ENCODE assay signal across 8 cellular contexts in the genomic region with DNA sequence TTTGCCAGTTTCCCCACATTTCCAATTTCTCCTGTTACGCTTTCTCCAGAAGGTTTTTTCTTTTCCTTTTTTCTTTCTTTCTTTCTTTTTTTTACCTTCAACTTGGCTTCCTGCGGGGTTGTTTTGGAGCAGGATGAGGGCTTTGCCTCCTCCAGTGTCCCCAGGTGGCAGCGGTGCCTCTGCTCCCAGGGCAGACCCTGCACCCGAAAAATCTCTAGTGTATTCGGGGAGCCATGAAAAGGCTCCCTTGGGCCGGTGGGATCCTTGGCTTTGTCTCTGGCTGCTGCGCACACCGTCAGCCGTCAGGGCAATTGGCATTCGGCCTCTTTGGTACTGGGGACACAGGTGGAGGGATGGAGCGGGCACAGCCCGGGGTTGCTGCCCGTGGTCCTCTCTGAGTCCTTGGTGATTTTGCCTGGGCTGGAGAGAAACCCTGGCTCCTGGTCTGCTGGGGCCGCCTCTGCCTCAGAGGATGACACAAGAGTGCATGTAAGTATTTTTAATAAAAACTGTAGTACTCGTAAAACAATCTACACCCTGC. TPM values are rescaled to one million over a fixed set of nuclear protein-coding genes. Genes with fewer than 3 reads are reported as not detected.
DNase-seq lines count a peak whose midpoint lies in the region; ATAC-seq, FAIRE-seq and TF ChIP-seq lines count a peak whose summit lies in the region.

No MANE protein-coding gene starts in this region.

- TF ChIP-seq POLR2A in GM12891 (IDR thresholded peaks at IDR 0.05; ENCODE audit: low read depth, low read length) = no peak

- H3K4me3 Mint-ChIP-seq in Calu3 (ENCODE audit: low read depth, unreplicated experiment) = peak overlapping the region; percentile 83
- peak overlapping the region; percentile 86 for H3K4me3 Mint-ChIP-seq in endothelial cell (ENCODE audit: unreplicated experiment)
- peak overlapping the region; percentile 79 for H3K4me3 Mint-ChIP-seq in osteocyte (ENCODE audit: unreplicated experiment)

- CTCF ChIA-PET in Calu3 (lab: Charles Lee) = interaction anchor here (0.6 to 1.1 kb wide), 2 partner anchors 51 to 666 kb away, joined by 3 read pairs; no protein-coding TSS in a partner anchor

- no peak for ATAC-seq in HG03565 (IDR thresholded peaks at IDR 0.05; ENCODE audit: unreplicated experiment)

- intact Hi-C loops in Calu3 (cut with micrococcal nuclease; ENCODE audit: unreplicated experiment) = no loop called here

- H3K36me3 Mint-ChIP-seq in Calu3 (ENCODE audit: insufficient read depth, unreplicated experiment) (peaks cover 15% of the 10 kb centered on the region), endothelial cell (ENCODE audit: low read depth, unreplicated experiment) (no peaks in the 10 kb centered on the region), osteocyte (ENCODE audit: unreplicated experiment) (no peaks in the 10 kb centered on the region)

- FAIRE-seq in GM12891 (lab: Jason Lieb, UNC) = no peak

- H3K4me1 Mint-ChIP-seq in Calu3 (ENCODE audit: low read depth, unreplicated experiment) = peaks cover 32% of the 10 kb centered on the region
- H3K4me1 Mint-ChIP-seq in endothelial cell (ENCODE audit: unreplicated experiment) = peaks cover 3% of the 10 kb centered on the region
- peaks cover 22% of the 10 kb centered on the region for H3K4me1 Mint-ChIP-seq in osteocyte (ENCODE audit: unreplicated experiment)

- BruUV-seq in Calu3 (replicated peaks; lab: Mats Ljungman, UMichigan) = no TSS peak

- no peak overlapping the region for H3K27ac Mint-ChIP-seq in Calu3 (ENCODE audit: unreplicated experiment)
- H3K27ac Mint-ChIP-seq in endothelial cell (ENCODE audit: unreplicated experiment) = peak overlapping the region; percentile 52
- peak overlapping the region; percentile 45 for H3K27ac Mint-ChIP-seq in osteocyte (ENCODE audit: unreplicated experiment)

- H3K27me3 Mint-ChIP-seq in Calu3 (ENCODE audit: unreplicated experiment) = peaks cover 58% of the 10 kb centered on the region
- peaks cover 12% of the 10 kb centered on the region for H3K27me3 Mint-ChIP-seq in endothelial cell (ENCODE audit: unreplicated experiment)
- H3K27me3 Mint-ChIP-seq in osteocyte (ENCODE audit: unreplicated experiment) = no peaks in the 10 kb centered on the region

- DNase-seq in Calu3 = no peak
- peak; percentile 44 for DNase-seq in NCI-H69 (lab: John Stamatoyannopoulos, UW)
- no peak for DNase-seq in endothelial cell (ENCODE audit: low spot score)
- no peak for DNase-seq in osteocyte (ENCODE audit: extremely low spot score, unreplicated experiment)
- DNase-seq in D341Med (ENCODE audit: low spot score) = no peak
- DNase-seq in COLO829 (ENCODE audit: low spot score) = no peak
- no peak for DNase-seq in GM12891 (ENCODE audit: insufficient read length, low spot score)

- H3K9me3 Mint-ChIP-seq in Calu3 (ENCODE audit: low read depth, unreplicated experiment) (no peaks in the 10 kb centered on the region), endothelial cell (ENCODE audit: unreplicated experiment) (no peaks in the 10 kb centered on the region), osteocyte (ENCODE audit: unreplicated experiment) (no peaks in the 10 kb centered on the region)

- no peak for TF ChIP-seq CTCF in Calu3 (IDR thresholded peaks at IDR 0.05; ENCODE audit: unreplicated experiment)
- no peak for TF ChIP-seq CTCF in endothelial cell (IDR thresholded peaks at IDR 0.05; ENCODE audit: unreplicated experiment)
- TF ChIP-seq CTCF in osteocyte (IDR thresholded peaks at IDR 0.05) = no peak

TF ChIP-seq in GM12891, 5 proteins besides CTCF, POLR2A, EP300 and RAD21:
- TF ChIP-seq POU2F2 (IDR thresholded peaks at IDR 0.05; ENCODE audit: low read depth, low read length) (no peak), PAX5 (IDR thresholded peaks at IDR 0.05; ENCODE audit: insufficient read depth, low read length, severe bottlenecking) (no peak), TAF1 (IDR thresholded peaks at IDR 0.05; ENCODE audit: low read depth, low read length) (no peak), SPI1 (IDR thresholded peaks at IDR 0.05; ENCODE audit: low read depth, low read length) (no peak)
TF ChIP-seq in GM12891: peak in this region for 0.

RNA-seq across cellular contexts. Expression of gene ITGB3, which starts 0.8 kb away (rescaled TPM):
- total RNA-seq in Calu3 (2022) (0.68 TPM in 1 of 2 replicates, not detected in the other), endothelial cell (ENCODE audit: unreplicated experiment) (not detected), osteocyte (2.5 and 3.3 TPM in 2 replicates)
- polyA plus RNA-seq in GM12891 (2012; ENCODE audit: low read depth, missing spikeins) = 0.51 TPM

RNA-seq across cellular contexts. Expression of gene MYL4, which starts 45.3 kb away (rescaled TPM):
- total RNA-seq in Calu3 (2022) (not detected in 2 replicates), endothelial cell (ENCODE audit: unreplicated experiment) (2.2 TPM), osteocyte (not detected in 2 replicates)
- polyA plus RNA-seq in GM12891 (2012; ENCODE audit: low read depth, missing spikeins) = 0.12 TPM
